14 cellular contexts compared by ENCODE assay signal in the genomic region with DNA sequence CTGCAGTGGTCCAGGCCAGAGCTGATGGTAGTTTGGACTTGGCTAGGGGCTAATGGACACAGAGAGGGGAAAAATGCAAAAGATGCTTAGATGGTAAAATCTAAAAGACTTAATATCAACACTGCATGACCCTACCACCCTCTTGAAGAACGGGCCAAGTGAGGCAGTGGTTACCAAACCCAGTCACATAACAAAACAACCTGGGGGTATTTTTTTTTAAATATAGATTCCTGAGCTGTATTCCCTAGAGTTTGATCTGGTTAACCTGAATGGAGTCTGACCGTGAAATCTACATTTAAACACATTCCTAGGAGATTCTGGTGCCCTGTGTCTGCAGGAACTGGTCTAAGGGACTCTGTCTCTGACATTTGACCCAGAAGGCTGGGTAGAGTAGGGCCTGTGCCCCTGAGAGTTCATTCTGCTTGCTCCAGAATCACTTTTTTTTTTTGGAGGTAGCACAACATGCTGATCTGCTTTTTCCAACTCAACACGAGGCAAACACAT. TPM values are rescaled to one million over a fixed set of nuclear protein-coding genes. Genes with fewer than 3 reads are reported as not detected.
DNase-seq lines count a peak whose midpoint lies in the region; ATAC-seq, FAIRE-seq and TF ChIP-seq lines count a peak whose summit lies in the region.
"Had no signal": no experiment of that assay in that cellular context is flagged by ENCODE, and none has a peak within 500 bp of the region (broad histone marks: within the 10 kb centered on the region; RNA-seq: fewer than 3 reads in every experiment).

No MANE protein-coding gene starts in this region.

- H3K9me3 ChIP-seq in breast epithelium, result no peaks in the 10 kb centered on the region
- no peaks in the 10 kb centered on the region for H3K9me3 ChIP-seq in pancreas
- no peaks in the 10 kb centered on the region for H3K9me3 ChIP-seq in aorta (ENCODE audit: control insufficient read depth, low read length)
- no peaks in the 10 kb centered on the region for H3K9me3 ChIP-seq in esophagus squamous epithelium

- H3K36me3 Mint-ChIP-seq in MCF 10A (ENCODE audit: insufficient read depth, unreplicated experiment), result peaks cover 33% of the 10 kb centered on the region

- no peak for TF ChIP-seq POLR2A in breast epithelium (IDR thresholded peaks at IDR 0.05)
- no peak for TF ChIP-seq POLR2A in esophagus squamous epithelium (IDR thresholded peaks at IDR 0.05)

- peak overlapping the region in 1 of 2 donors; percentile 36 for H3K27ac ChIP-seq in breast epithelium
- peak overlapping the region; percentile 61 for H3K27ac ChIP-seq in epithelial cell of prostate
- H3K27ac ChIP-seq in pancreas, result peak overlapping the region; percentile 29 to 62 (median 53)
- H3K27ac ChIP-seq in aorta (ENCODE audit: low read depth in 1 of 2, low read length in 2 of 2), result peak overlapping the region; percentile 74 to 86
- peak overlapping the region in 2 of 4 donors; percentile 1 to 36 for H3K27ac ChIP-seq in esophagus squamous epithelium

- WGBS in pancreas, 2 donors, result 48 to 65% methylated on average over 3 of the region's 3 CpGs
- 26 to 29% methylated on average over 3 of the region's 3 CpGs for WGBS in aorta, 2 donors
- 34 to 55% methylated on average over 3 of the region's 3 CpGs for WGBS in esophagus squamous epithelium, 2 donors

- intact Hi-C loops in MCF 10A (cut with micrococcal nuclease) (loop anchor here (2.0 kb wide), 1 partner anchor 33 kb away; no protein-coding TSS in a partner anchor), breast epithelium (cut with DNase I; ENCODE audit: low total_unique reads) (no loop called here), pancreas (cut with DNase I) (no loop called here), aorta (cut with DNase I) (no loop called here), esophagus squamous epithelium (cut with DNase I) (no loop called here)

- DNase-seq in MCF 10A (ENCODE audit: unreplicated experiment), result no peak
- no peak for DNase-seq in breast epithelium (ENCODE audit: low spot score in 2 of 2)
- no peak for DNase-seq in epithelial cell of prostate (ENCODE audit: low read depth, low spot score)
- no peak for DNase-seq in pancreas
- DNase-seq in aorta, result no peak
- DNase-seq in activated CD4-positive, alpha-beta T cell treated with anti-CD3 and anti-CD28 coated beads for 1 hour, result no peak
- DNase-seq in stimulated activated CD4-positive, alpha-beta T cell treated with anti-CD3 and anti-CD28 coated beads, Interleukin-4, amount 100 ng/mL, for 24 hours, result no peak
- DNase-seq in esophagus squamous epithelium (lab: John Stamatoyannopoulos, UW), result no peak
- DNase-seq: effector CD8-positive, alpha-beta T cell; head of caudate nucleus; NCI-H1092 treated with DMSO at 0.1 percent for 48 hours had no signal

- H3K4me1 ChIP-seq in breast epithelium, result no peaks in the 10 kb centered on the region
- peaks cover 0 to 4% (median 0%) of the 10 kb centered on the region in 3 donors for H3K4me1 ChIP-seq in pancreas
- peaks cover 0 to 5% of the 10 kb centered on the region in 2 donors for H3K4me1 ChIP-seq in aorta (ENCODE audit: control insufficient read depth in 1 of 2, insufficient read depth in 2 of 2, low read length in 2 of 2)
- peaks cover 0 to 11% (median 0%) of the 10 kb centered on the region in 3 donors for H3K4me1 ChIP-seq in esophagus squamous epithelium

- H3K4me3 Mint-ChIP-seq in MCF 10A (ENCODE audit: unreplicated experiment), result no peak overlapping the region
- H3K4me3 Mint-ChIP-seq: memory B cell had no signal

- peaks cover 20% of the 10 kb centered on the region for H3K4me1 Mint-ChIP-seq in MCF 10A (ENCODE audit: insufficient read depth, unreplicated experiment)
- H3K4me1 Mint-ChIP-seq: memory B cell had no signal

- CTCF ChIA-PET in MCF 10A (lab: Yijun Ruan, JAX), result interaction anchor here (0.5 to 3.2 kb wide), 8 partner anchors 14 to 180 kb away, joined by 3 to 26 read pairs (median 4); a partner anchor contains a TSS

- H3K27ac Mint-ChIP-seq in MCF 10A (ENCODE audit: low read depth, unreplicated experiment), result peak overlapping the region; percentile 63

- H3K36me3 ChIP-seq in breast epithelium (peaks cover 6% of the 10 kb centered on the region), pancreas (peaks cover 0 to 32% (median 3%) of the 10 kb centered on the region in 3 donors), aorta (ENCODE audit: control insufficient read depth in 1 of 2, insufficient read depth in 2 of 2, low read length in 1 of 2) (peaks cover 0 to 10% of the 10 kb centered on the region in 2 donors), esophagus squamous epithelium (peaks cover 21 to 45% (median 22%) of the 10 kb centered on the region in 3 donors)

- no peak for ATAC-seq in pancreas
- ATAC-seq in aorta (ENCODE audit: low FRiP score), result no peak

- no peak overlapping the region for H3K4me3 ChIP-seq in breast epithelium
- H3K4me3 ChIP-seq in pancreas, result no peak overlapping the region
- no peak overlapping the region for H3K4me3 ChIP-seq in aorta (ENCODE audit: low read length in 2 of 2)
- H3K4me3 ChIP-seq in esophagus squamous epithelium, result no peak overlapping the region

- POLR2A ChIA-PET in MCF 10A (lab: Yijun Ruan, JAX), result interaction anchor here (0.6 to 2.2 kb wide), 4 partner anchors 10 to 28 kb away, joined by 3 to 14 read pairs (median 4); a partner anchor contains a TSS

- FAIRE-seq in pancreas (lab: Jason Lieb, UNC), result no peak

- BruUV-seq in MCF 10A (replicated peaks; lab: Mats Ljungman, UMichigan), result no TSS peak

- TF ChIP-seq CTCF in MCF 10A (IDR thresholded peaks at IDR 0.05; ENCODE audit: unreplicated experiment) (no peak), breast epithelium (IDR thresholded peaks at IDR 0.05) (no peak), pancreas (IDR thresholded peaks at IDR 0.05) (no peak), esophagus squamous epithelium (IDR thresholded peaks at IDR 0.05) (no peak)

- H3K27me3 ChIP-seq in breast epithelium, result no peaks in the 10 kb centered on the region
- no peaks in the 10 kb centered on the region for H3K27me3 ChIP-seq in pancreas
- no peaks in the 10 kb centered on the region for H3K27me3 ChIP-seq in aorta (ENCODE audit: control insufficient read depth in 1 of 2, insufficient read depth in 2 of 2, low read length in 1 of 2)
- no peaks in the 10 kb centered on the region for H3K27me3 ChIP-seq in esophagus squamous epithelium

- no peaks in the 10 kb centered on the region for H3K27me3 Mint-ChIP-seq in MCF 10A (ENCODE audit: insufficient read depth, unreplicated experiment)
- H3K27me3 Mint-ChIP-seq: memory B cell had no signal

- no peaks in the 10 kb centered on the region for H3K9me3 Mint-ChIP-seq in MCF 10A (ENCODE audit: unreplicated experiment)

RNA-seq across cellular contexts. Expression of a gene that starts 15.7 kb away (rescaled TPM):
- total RNA-seq in MCF 10A (2022) (10.3 and 16.7 TPM in 2 replicates), breast epithelium (10 to 100 TPM; 22.1 to 41.6 (median 25.2) TPM), pancreas (10 to 100 TPM in 3 of 6 donors, 1 to 10 TPM in 3; 7.6 to 25.9 (median 11.8) TPM), aorta (10 to 100 TPM; 44.8 to 47.4 TPM), esophagus squamous epithelium (10 to 100 TPM; 22.9 to 45.4 (median 30.1) TPM)
- polyA plus RNA-seq in pancreas (10 to 100 TPM in 1 of 2 donors, 1 to 10 TPM in 1; 8.2 to 14.7 TPM), aorta (10 to 100 TPM; 20.3 to 41.6 TPM)

RNA-seq across cellular contexts. Expression of a gene that starts 24.8 kb away (rescaled TPM):
- total RNA-seq in MCF 10A (2022) (166 and 210 TPM in 2 replicates), breast epithelium (100 to 1,000 TPM; 192 to 238 (median 202) TPM), pancreas (100 to 1,000 TPM in 1 of 6 donors, 10 to 100 TPM in 5; 63.3 to 119 (median 85.2) TPM), aorta (100 to 1,000 TPM; 143 to 149 TPM), esophagus squamous epithelium (100 to 1,000 TPM; 174 to 280 (median 225) TPM)
- polyA plus RNA-seq in pancreas (100 to 1,000 TPM in 1 of 2 donors, 10 to 100 TPM in 1; 58.2 to 178 TPM), aorta (100 to 1,000 TPM; 240 to 309 TPM)

RNA-seq across cellular contexts. Expression of a gene that starts 30.4 kb away (rescaled TPM):
- total RNA-seq in MCF 10A (2022) (not detected in 2 replicates), breast epithelium (not detected), pancreas (under 1 TPM in 1 of 6 donors, not detected in 5; 0.03 TPM), aorta (not detected), esophagus squamous epithelium (not detected)
- polyA plus RNA-seq in pancreas (under 1 TPM in 1 of 2 donors, not detected in 1; 0.05 TPM), aorta (not detected)
- total RNA-seq: A172, pulmonary artery endothelial cell had no signal
